Comparison of ENCODE assay signal across 1 cellular context in genomic region chr1:94015489-94015817, GRCh38.
TF ChIP-seq lines count a peak whose summit lies in the region.

No MANE protein-coding gene starts in this region.

TF ChIP-seq in IMR-90, 13 proteins besides CTCF, POLR2A, EP300 and RAD21 (continued from another document):
- TF ChIP-seq ELK1 (IDR thresholded peaks at IDR 0.05; ENCODE audit: borderline replicate concordance, low read depth, low read length), result no peak
- TF ChIP-seq CEBPB (IDR thresholded peaks at IDR 0.05; ENCODE audit: low read depth, low read length), result no peak
- TF ChIP-seq NFE2L2 (IDR thresholded peaks at IDR 0.05; ENCODE audit: low read depth, low read length), result no peak
- no peak for TF ChIP-seq MXI1 (IDR thresholded peaks at IDR 0.05; ENCODE audit: borderline replicate concordance, low read depth, low read length)
- TF ChIP-seq FOS (IDR thresholded peaks at IDR 0.05; ENCODE audit: low read depth, low read length), result no peak
- no peak for TF ChIP-seq RCOR1 (IDR thresholded peaks at IDR 0.05; ENCODE audit: insufficient replicate concordance, low read length)
- TF ChIP-seq USF2 (IDR thresholded peaks at IDR 0.05; ENCODE audit: low read depth, low read length), result no peak
